9 cellular contexts compared by ENCODE assay signal in genomic region chr16:8885674-8886592, GRCh38. TPM values are rescaled to one million over a fixed set of nuclear protein-coding genes. Genes with fewer than 3 reads are reported as not detected.
A peak's percentile ranks its signal among the peaks of the same experiment; 100 is the strongest.
DNase-seq lines count a peak whose midpoint lies in the region; ATAC-seq and TF ChIP-seq lines count a peak whose summit lies in the region.
"Had no signal": no experiment of that assay in that cellular context is flagged by ENCODE, and none has a peak within 500 bp of the region (broad histone marks: within the 10 kb centered on the region; RNA-seq: fewer than 3 reads in every experiment).

No MANE protein-coding gene starts in this region.

- peak overlapping the region; percentile 16 for H3K27ac ChIP-seq in epithelial cell of prostate
- peak overlapping the region; percentile 60 for H3K27ac ChIP-seq in osteoblast (ENCODE audit: low read depth, low read length)

- DNase-seq in NCI-H1105 treated with DMSO at 0.1 percent for 48 hours (lab: John Stamatoyannopoulos, UW) (peak; percentile 8), NCI-H1105 (lab: John Stamatoyannopoulos, UW) (no peak), NCI-H524 treated with DMSO at 0.1 percent for 48 hours (lab: John Stamatoyannopoulos, UW) (peak; percentile 46), epithelial cell of prostate (ENCODE audit: low read depth, low spot score) (no peak), osteoblast (ENCODE audit: insufficient read length, low spot score, missing footprints) (peak; percentile 92), GM19240 (ENCODE audit: insufficient read length, low spot score) (no peak)

- no peak overlapping the region for H2AFZ ChIP-seq in osteoblast (ENCODE audit: low read length)

- peak overlapping the region; percentile 28 for H3K4me3 ChIP-seq in osteoblast (ENCODE audit: insufficient read depth, low read length)

- H3K79me2 ChIP-seq in osteoblast (ENCODE audit: insufficient read depth, low read length) = no peaks in the 10 kb centered on the region

- peaks cover 41% of the 10 kb centered on the region for H3K4me1 ChIP-seq in osteoblast (ENCODE audit: insufficient read depth, low read length)

- ATAC-seq in GM21723 (IDR thresholded peaks at IDR 0.05; ENCODE audit: unreplicated experiment) (no peak), GM18517 (IDR thresholded peaks at IDR 0.05; ENCODE audit: unreplicated experiment) (no peak)

- H3K36me3 ChIP-seq in osteoblast (ENCODE audit: insufficient read depth, low read length) = peaks cover 3% of the 10 kb centered on the region

- H3K4me2 ChIP-seq in osteoblast (ENCODE audit: insufficient read depth, low read length) = peak overlapping the region; percentile 69

- H3K27me3 ChIP-seq in osteoblast (ENCODE audit: insufficient read depth, low read length) = no peaks in the 10 kb centered on the region

- peaks cover 44% of the 10 kb centered on the region for H4K20me1 ChIP-seq in osteoblast (ENCODE audit: insufficient read depth, low read length)

- no peaks in the 10 kb centered on the region for H3K9me3 ChIP-seq in osteoblast (ENCODE audit: low read depth, low read length)

- TF ChIP-seq CTCF in osteoblast (IDR thresholded peaks at IDR 0.05; ENCODE audit: extremely low read depth, low read depth, low read length) = no peak

RNA-seq across cellular contexts. Expression of gene LITAFD, which starts 3.8 kb away (rescaled TPM):
- not detected in 2 replicates for total RNA-seq in osteoblast
- total RNA-seq: subcutaneous adipose tissue had no signal

RNA-seq across cellular contexts. Expression of gene CARHSP1, which starts 17.1 kb away (rescaled TPM):
- 92.6 and 107 TPM in 2 replicates for total RNA-seq in osteoblast

Comparison
In these comparisons a context has a peak if more than half of its experiments do, and no peak if none do; other contexts are left out.
1. DNase-seq: peak in NCI-H1105 treated with DMSO at 0.1 percent for 48 hours (single experiment), NCI-H524 treated with DMSO at 0.1 percent for 48 hours (single experiment) and osteoblast (single experiment); none in NCI-H1105 (single experiment), epithelial cell of prostate (single experiment) and GM19240 (single experiment).